ENCODE assay signal across 11 cellular contexts in genomic region chr11:118841469-118842222, GRCh38. TPM values are rescaled to one million over a fixed set of nuclear protein-coding genes. Genes with fewer than 3 reads are reported as not detected.
DNase-seq lines count a peak whose midpoint lies in the region; ATAC-seq, FAIRE-seq and TF ChIP-seq lines count a peak whose summit lies in the region.
"Had no signal": no experiment of that assay in that cellular context is flagged by ENCODE, and none has a peak within 500 bp of the region (broad histone marks: within the 10 kb centered on the region; RNA-seq: fewer than 3 reads in every experiment).

No MANE protein-coding gene starts in this region.

- intact Hi-C loops in posterior vena cava (cut with DNase I) = no loop called here
- intact Hi-C loops in kidney (cut with DNase I) = no loop called here

- peak; percentile 56 for ATAC-seq in HG02852 (IDR thresholded peaks at IDR 0.05; ENCODE audit: unreplicated experiment)

- no peaks in the 10 kb centered on the region for H3K9me3 ChIP-seq in kidney (ENCODE audit: control insufficient read depth in 1 of 2, low read length in 2 of 2)

- FAIRE-seq in kidney (lab: Jason Lieb, UNC) = no peak

- DNase-seq in activated CD8-positive, alpha-beta memory T cell treated with anti-CD3 and anti-CD28 coated beads for 4 hours (ENCODE audit: low read depth in 2 of 2) = peak; percentile 3 to 14
- peak; percentile 37 for DNase-seq in posterior vena cava (ENCODE audit: low spot score)
- DNase-seq in COLO668 (lab: John Stamatoyannopoulos, UW; ENCODE audit: unreplicated experiment) = no peak
- DNase-seq in kidney = no peak
- no peak for DNase-seq in cerebellar nuclear complex (lab: John Stamatoyannopoulos, UW)
- no peak for DNase-seq in KBM-7
- DNase-seq: trophoblast cell had no signal

- in situ Hi-C loops in KBM-7 (cut with MboI; ENCODE audit: low pct_unique_long_range_greater_than_20kb, low sequenced_read_pairs) = no loop called here

- no peaks in the 10 kb centered on the region for H3K4me1 ChIP-seq in kidney (ENCODE audit: control insufficient read depth in 1 of 2, insufficient read depth in 1 of 2, low read depth in 1 of 2, low read length in 2 of 2)

- H3K9ac ChIP-seq in kidney (ENCODE audit: low read length in 2 of 2) = no peak overlapping the region

- no peak overlapping the region for H3K27ac ChIP-seq in kidney (ENCODE audit: low read depth in 2 of 2, low read length in 2 of 2)
- H3K27ac ChIP-seq: epithelial cell of prostate had no signal

- no peaks in the 10 kb centered on the region for H3K36me3 ChIP-seq in kidney (ENCODE audit: control insufficient read depth in 1 of 2, insufficient read depth in 2 of 2, low read length in 2 of 2)

- H3K4me3 ChIP-seq in GM12875 (ENCODE audit: low read depth, low read length) = peak overlapping the region; percentile 8
- no peak overlapping the region for H3K4me3 ChIP-seq in kidney (ENCODE audit: low read length in 2 of 2)

- TF ChIP-seq CTCF in GM12875 (IDR thresholded peaks at IDR 0.05; ENCODE audit: borderline replicate concordance, insufficient read depth, low read depth, low read length) (no peak), kidney (IDR thresholded peaks at IDR 0.05; ENCODE audit: borderline replicate concordance, extremely low read depth, insufficient read depth) (no peak)

RNA-seq across cellular contexts. Expression of gene CXCR5, which starts 42.0 kb away (rescaled TPM):
- total RNA-seq in posterior vena cava (under 1 TPM in 1 of 2 donors, not detected in 1; 0.10 TPM), kidney (1.1 TPM)
- polyA plus RNA-seq in kidney (ENCODE audit: insufficient read depth, low read depth, low replicate concordance) = not detected
- total RNA-seq: myocyte had no signal

RNA-seq across cellular contexts. Expression of gene DDX6, which starts 50.7 kb away (rescaled TPM):
- 100 to 1,000 TPM; 104 to 117 TPM for total RNA-seq in posterior vena cava
- 121 TPM for total RNA-seq in kidney
- polyA plus RNA-seq in kidney (ENCODE audit: insufficient read depth, low read depth, low replicate concordance) = 22.5 TPM

Comparison
In these comparisons a context has a peak if more than half of its experiments do, and no peak if none do; other contexts are left out.
1. DNase-seq: peak in activated CD8-positive, alpha-beta memory T cell treated with anti-CD3 and anti-CD28 coated beads for 4 hours (2 of 2) and posterior vena cava (single experiment); none in COLO668 (single experiment), kidney (single experiment), cerebellar nuclear complex (0 of 2) and KBM-7 (single experiment).